In the genomic region with DNA sequence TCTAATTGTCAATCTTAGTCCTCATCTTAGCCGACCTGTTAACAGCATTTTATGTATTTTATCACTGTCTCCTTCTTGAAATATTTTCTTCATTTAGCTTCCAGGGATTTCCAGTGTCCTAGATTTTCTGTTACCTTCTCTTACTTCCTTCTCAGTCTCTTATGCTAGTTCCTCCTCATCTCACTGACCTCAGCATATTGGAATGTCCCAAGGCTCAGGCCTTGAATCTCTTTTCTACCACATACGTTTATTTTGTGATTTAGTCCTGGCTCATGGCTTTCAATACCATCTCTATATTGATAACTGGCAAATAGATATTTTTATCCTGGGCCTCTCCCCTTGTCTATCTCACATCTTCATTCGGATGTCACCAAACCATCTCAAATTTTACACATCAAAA, we compare ENCODE assay signal across 22 cellular contexts.
DNase-seq lines count a peak whose midpoint lies in the region; ATAC-seq, FAIRE-seq and TF ChIP-seq lines count a peak whose summit lies in the region.
"Had no signal": no experiment of that assay in that cellular context is flagged by ENCODE, and none has a peak within 500 bp of the region (broad histone marks: within the 10 kb centered on the region; RNA-seq: fewer than 3 reads in every experiment).

No MANE protein-coding gene starts in this region.

- H3K36me3 ChIP-seq in astrocyte (ENCODE audit: insufficient read depth, low read length) (no peaks in the 10 kb centered on the region), osteoblast (ENCODE audit: insufficient read depth, low read length) (no peaks in the 10 kb centered on the region)
- H3K36me3 ChIP-seq: colonic mucosa had no signal

- H3K27ac Mint-ChIP-seq in astrocyte (ENCODE audit: unreplicated experiment) = peak overlapping the region; percentile 80
- H3K27ac Mint-ChIP-seq in activated T-helper 17 cell treated with anti-CD3 and anti-CD28 coated beads, Interleukin-2, amount 50 U/mL, for 72 hours = no peak overlapping the region
- H3K27ac Mint-ChIP-seq in T-helper 2 cell treated with Interferon-gamma antibody and Interleukin-4, amounts not matched to agents 5 μg/mL and 100 μg/mL, for 36 hours = no peak overlapping the region
- H3K27ac Mint-ChIP-seq: activated CD8-positive, alpha-beta T cell treated with anti-CD3 and anti-CD28 coated beads, Interleukin-2, amount 10 ng/mL, durations not matched to agents 7 days and 5 days; activated T-helper 1 cell treated with anti-CD3 and anti-CD28 coated beads, Interleukin-12 subunit alpha, Interleukin-12 subunit beta, Interleukin-2, Interleukin-4 antibody, amounts not matched to agents 30 ng/mL and 10 ng/mL and 1 ng/mL, durations not matched to agents 14 hours and 24 hours and 36 hours; stimulated activated effector memory CD8-positive, alpha-beta T cell treated with anti-CD3 and anti-CD28 coated beads, Interleukin-12 subunit alpha, Interleukin-12 subunit beta, amount 100 ng/mL, for 72 hours; type B pancreatic cell had no signal

- no peaks in the 10 kb centered on the region for H3K4me1 ChIP-seq in astrocyte (ENCODE audit: insufficient read depth, low read length)
- no peaks in the 10 kb centered on the region for H3K4me1 ChIP-seq in osteoblast (ENCODE audit: insufficient read depth, low read length)
- H3K4me1 ChIP-seq: colonic mucosa, parathyroid adenoma had no signal

- H4K20me1 ChIP-seq in astrocyte (ENCODE audit: insufficient read depth, low read length) = no peaks in the 10 kb centered on the region
- H4K20me1 ChIP-seq in osteoblast (ENCODE audit: insufficient read depth, low read length) = no peaks in the 10 kb centered on the region

- H3K4me1 Mint-ChIP-seq in astrocyte (ENCODE audit: low read depth, unreplicated experiment) = peaks cover 20% of the 10 kb centered on the region
- no peaks in the 10 kb centered on the region for H3K4me1 Mint-ChIP-seq in activated T-helper 17 cell treated with anti-CD3 and anti-CD28 coated beads, Interleukin-2, amount 50 U/mL, for 72 hours
- no peaks in the 10 kb centered on the region for H3K4me1 Mint-ChIP-seq in T-helper 2 cell treated with Interferon-gamma antibody and Interleukin-4, amounts not matched to agents 5 μg/mL and 100 μg/mL, for 36 hours (ENCODE audit: low read depth)
- H3K4me1 Mint-ChIP-seq: stimulated activated effector memory CD8-positive, alpha-beta T cell treated with anti-CD3 and anti-CD28 coated beads, Interleukin-12 subunit alpha, Interleukin-12 subunit beta, amount 100 ng/mL, for 72 hours had no signal

- no peak overlapping the region for H3K4me3 Mint-ChIP-seq in astrocyte (ENCODE audit: unreplicated experiment)
- H3K4me3 Mint-ChIP-seq in activated T-helper 17 cell treated with anti-CD3 and anti-CD28 coated beads, Interleukin-2, amount 50 U/mL, for 72 hours = no peak overlapping the region
- H3K4me3 Mint-ChIP-seq in T-helper 2 cell treated with Interferon-gamma antibody and Interleukin-4, amounts not matched to agents 5 μg/mL and 100 μg/mL, for 36 hours = no peak overlapping the region
- H3K4me3 Mint-ChIP-seq: activated CD8-positive, alpha-beta T cell treated with anti-CD3 and anti-CD28 coated beads, Interleukin-2, amount 10 ng/mL, durations not matched to agents 7 days and 5 days; activated T-helper 1 cell treated with anti-CD3 and anti-CD28 coated beads, Interleukin-12 subunit alpha, Interleukin-12 subunit beta, Interleukin-2, Interleukin-4 antibody, amounts not matched to agents 30 ng/mL and 10 ng/mL and 1 ng/mL, durations not matched to agents 14 hours and 24 hours and 36 hours; stimulated activated effector memory CD8-positive, alpha-beta T cell treated with anti-CD3 and anti-CD28 coated beads, Interleukin-12 subunit alpha, Interleukin-12 subunit beta, amount 100 ng/mL, for 72 hours; type B pancreatic cell had no signal

- H3K36me3 Mint-ChIP-seq in astrocyte (ENCODE audit: low read depth, unreplicated experiment) = no peaks in the 10 kb centered on the region
- no peaks in the 10 kb centered on the region for H3K36me3 Mint-ChIP-seq in activated T-helper 17 cell treated with anti-CD3 and anti-CD28 coated beads, Interleukin-2, amount 50 U/mL, for 72 hours (ENCODE audit: low read depth)
- no peaks in the 10 kb centered on the region for H3K36me3 Mint-ChIP-seq in T-helper 2 cell treated with Interferon-gamma antibody and Interleukin-4, amounts not matched to agents 5 μg/mL and 100 μg/mL, for 36 hours (ENCODE audit: low read depth)
- H3K36me3 Mint-ChIP-seq: stimulated activated effector memory CD8-positive, alpha-beta T cell treated with anti-CD3 and anti-CD28 coated beads, Interleukin-12 subunit alpha, Interleukin-12 subunit beta, amount 100 ng/mL, for 72 hours; type B pancreatic cell had no signal

- H3K9me3 ChIP-seq in astrocyte (ENCODE audit: insufficient read depth, low read depth, low read length) = no peaks in the 10 kb centered on the region
- H3K9me3 ChIP-seq in osteoblast (ENCODE audit: low read depth, low read length) = no peaks in the 10 kb centered on the region
- H3K9me3 ChIP-seq: colonic mucosa had no signal

- H3K79me2 ChIP-seq in astrocyte (ENCODE audit: insufficient read depth, low read length) (no peaks in the 10 kb centered on the region), osteoblast (ENCODE audit: insufficient read depth, low read length) (no peaks in the 10 kb centered on the region)
- H3K79me2 ChIP-seq: parathyroid adenoma had no signal

- DNase-seq in HCEC 1CT (peak; percentile 32), astrocyte (ENCODE audit: low read depth) (peak; percentile 37), foreskin fibroblast (peak; percentile 39 to 69), osteoblast (ENCODE audit: insufficient read length, low spot score, missing footprints) (no peak), ecto neural progenitor cell (ENCODE audit: low spot score) (no peak)
- DNase-seq in T-helper 2 cell treated with Interferon-gamma antibody and Interleukin-4, amounts not matched to agents 5 μg/mL and 100 μg/mL, for 36 hours (ENCODE audit: low spot score) = no peak
- DNase-seq: activated CD8-positive, alpha-beta T cell treated with anti-CD3 and anti-CD28 coated beads, Interleukin-2, amount 10 ng/mL, durations not matched to agents 7 days and 5 days; amygdala; colonic mucosa; hypothalamus; NCI-H1105; NCI-H2171 treated with DMSO at 0.1 percent for 48 hours; small intestine had no signal

- TF ChIP-seq CTCF in astrocyte (IDR thresholded peaks at IDR 0.05; ENCODE audit: insufficient read depth, low read depth, low read length) = no peak
- TF ChIP-seq CTCF in foreskin fibroblast (IDR thresholded peaks at IDR 0.05; ENCODE audit: low read depth, low read length) = no peak
- TF ChIP-seq CTCF in osteoblast (IDR thresholded peaks at IDR 0.05; ENCODE audit: extremely low read depth, low read depth, low read length) = no peak

- H3K9me3 Mint-ChIP-seq in astrocyte (ENCODE audit: unreplicated experiment) = no peaks in the 10 kb centered on the region
- H3K9me3 Mint-ChIP-seq in activated T-helper 17 cell treated with anti-CD3 and anti-CD28 coated beads, Interleukin-2, amount 50 U/mL, for 72 hours = no peaks in the 10 kb centered on the region
- no peaks in the 10 kb centered on the region for H3K9me3 Mint-ChIP-seq in T-helper 2 cell treated with Interferon-gamma antibody and Interleukin-4, amounts not matched to agents 5 μg/mL and 100 μg/mL, for 36 hours
- H3K9me3 Mint-ChIP-seq: activated T-helper 1 cell treated with anti-CD3 and anti-CD28 coated beads, Interleukin-12 subunit alpha, Interleukin-12 subunit beta, Interleukin-2, Interleukin-4 antibody, amounts not matched to agents 30 ng/mL and 10 ng/mL and 1 ng/mL, durations not matched to agents 14 hours and 24 hours and 36 hours; type B pancreatic cell had no signal

- no peaks in the 10 kb centered on the region for H3K27me3 Mint-ChIP-seq in astrocyte (ENCODE audit: low read depth, unreplicated experiment)
- no peaks in the 10 kb centered on the region for H3K27me3 Mint-ChIP-seq in activated T-helper 17 cell treated with anti-CD3 and anti-CD28 coated beads, Interleukin-2, amount 50 U/mL, for 72 hours
- H3K27me3 Mint-ChIP-seq in T-helper 2 cell treated with Interferon-gamma antibody and Interleukin-4, amounts not matched to agents 5 μg/mL and 100 μg/mL, for 36 hours (ENCODE audit: low read depth) = no peaks in the 10 kb centered on the region
- H3K27me3 Mint-ChIP-seq: type B pancreatic cell had no signal

- no peak overlapping the region for H3K9ac ChIP-seq in astrocyte (ENCODE audit: low read length)
- H3K9ac ChIP-seq: parathyroid adenoma had no signal

- H3K4me2 ChIP-seq in astrocyte (ENCODE audit: low read length) (no peak overlapping the region), osteoblast (ENCODE audit: insufficient read depth, low read length) (no peak overlapping the region)

- H3K4me3 ChIP-seq in astrocyte (ENCODE audit: insufficient read depth, low read depth, low read length) (no peak overlapping the region), foreskin fibroblast (ENCODE audit: low read depth in 1 of 2, low read length in 2 of 2) (no peak overlapping the region), osteoblast (ENCODE audit: insufficient read depth, low read length) (no peak overlapping the region)
- H3K4me3 ChIP-seq: colonic mucosa, K562 had no signal

- no peak for ATAC-seq in activated T-helper 17 cell treated with anti-CD3 and anti-CD28 coated beads, Interleukin-2, amount 50 U/mL, for 72 hours (replicated peaks)
- ATAC-seq in GM18519 (IDR thresholded peaks at IDR 0.05; ENCODE audit: low FRiP score, unreplicated experiment) = no peak
- ATAC-seq: activated CD8-positive, alpha-beta T cell treated with anti-CD3 and anti-CD28 coated beads, Interleukin-2, amount 10 ng/mL, durations not matched to agents 7 days and 5 days; K562; left lobe of liver; stimulated activated effector memory CD8-positive, alpha-beta T cell treated with anti-CD3 and anti-CD28 coated beads, Interleukin-12 subunit alpha, Interleukin-12 subunit beta, amount 100 ng/mL, for 72 hours had no signal

- no peak overlapping the region for H3K27ac ChIP-seq in astrocyte (ENCODE audit: low read depth, low read length)
- H3K27ac ChIP-seq in osteoblast (ENCODE audit: low read depth, low read length) = no peak overlapping the region
- H3K27ac ChIP-seq: C4-2B, colonic mucosa, parathyroid adenoma had no signal

- H3K27me3 ChIP-seq in astrocyte (ENCODE audit: insufficient read depth, low read length) = no peaks in the 10 kb centered on the region
- H3K27me3 ChIP-seq in osteoblast (ENCODE audit: insufficient read depth, low read length) = no peaks in the 10 kb centered on the region
- H3K27me3 ChIP-seq: colonic mucosa had no signal

- FAIRE-seq in astrocyte (lab: Jason Lieb, UNC) = peak; percentile 75
- FAIRE-seq: K562, small intestine had no signal

- H2AFZ ChIP-seq in astrocyte (ENCODE audit: low read depth, low read length) (peak overlapping the region; percentile 19), osteoblast (ENCODE audit: low read length) (peak overlapping the region; percentile 5)
- H2AFZ ChIP-seq: parathyroid adenoma had no signal

Comparison
In these comparisons a context has a peak if more than half of its experiments do, and no peak if none do; other contexts are left out.
1. DNase-seq: peak in HCEC 1CT (single experiment), astrocyte (single experiment) and foreskin fibroblast (2 of 2); none in osteoblast (single experiment), ecto neural progenitor cell (single experiment) and T-helper 2 cell treated with Interferon-gamma antibody and Interleukin-4, amounts not matched to agents 5 μg/mL and 100 μg/mL, for 36 hours (single experiment).